In genomic region chr16:9257843-9258242, GRCh38 we compare ENCODE assay signal across 21 cellular contexts.
"Had no signal": no experiment of that assay in that cellular context is flagged by ENCODE, and none has a peak within 500 bp of the region (broad histone marks: within the 10 kb centered on the region; RNA-seq: fewer than 3 reads in every experiment).

No MANE protein-coding gene starts in this region.

- H3K36me3 ChIP-seq: lower lobe of right lung, neutrophil, ovary, right atrium auricular region, right lobe of liver, stomach, thyroid gland, transverse colon, upper lobe of left lung, vagina had no signal

- H3K4me1 ChIP-seq: lower lobe of right lung, upper lobe of left lung, vagina had no signal

- H3K79me2 ChIP-seq: hepatocyte had no signal

- H3K27me3 ChIP-seq: hepatocyte, ovary, right atrium auricular region, right lobe of liver, testis, thyroid gland, transverse colon, upper lobe of left lung, vagina had no signal

- H3K27ac Mint-ChIP-seq: nephron; progenitor cell of endocrine pancreas; stimulated activated naive B cell treated with anti-CD40 and anti-IgM and Interleukin-4, amounts not matched to agents 10 μg/mL and 1 μg/mL and 100 μg/mL, for 72 hours had no signal

- DNase-seq: lower lobe of right lung; mesenchymal stem cell; naive thymus-derived CD8-positive, alpha-beta T cell; ovary; stimulated activated CD4-positive, alpha-beta T cell treated with anti-CD3 and anti-CD28 coated beads, Interleukin-12 subunit alpha, Interleukin-12 subunit beta, amount 100 ng/mL, for 4 hours; stimulated activated CD4-positive, alpha-beta T cell treated with anti-CD3 and anti-CD28 coated beads, Interleukin-4, amount 100 ng/mL, for 1 hour; stomach; upper lobe of left lung had no signal

- H3K27ac ChIP-seq: hepatocyte, lower lobe of right lung, neutrophil, ovary, right atrium auricular region, right lobe of liver, stomach, testis, thyroid gland, transverse colon, upper lobe of left lung, vagina had no signal

- H3K9me3 ChIP-seq: lower lobe of right lung, neutrophil, ovary, right atrium auricular region, right lobe of liver, stomach, testis, thyroid gland, transverse colon, upper lobe of left lung, vagina had no signal

- H2AFZ ChIP-seq: hepatocyte had no signal

- ATAC-seq: lower lobe of right lung; naive thymus-derived CD8-positive, alpha-beta T cell; stimulated activated naive CD8-positive, alpha-beta T cell treated with anti-CD3 and anti-CD28 coated beads, Interleukin-15, Interleukin-2, amounts not matched to agents 100 U/mL and 50 U/mL, for 24 hours had no signal

- H3K4me3 ChIP-seq: hepatocyte, lower lobe of right lung, ovary, right atrium auricular region, right lobe of liver, stomach, testis, thyroid gland, transverse colon, upper lobe of left lung, vagina had no signal

- H3K36me3 Mint-ChIP-seq: naive thymus-derived CD8-positive, alpha-beta T cell; stimulated activated naive B cell treated with anti-CD40 and anti-IgM and Interleukin-4, amounts not matched to agents 10 μg/mL and 1 μg/mL and 100 μg/mL, for 72 hours had no signal

- H3K4me2 ChIP-seq: hepatocyte had no signal

- H3K4me1 Mint-ChIP-seq: naive thymus-derived CD8-positive, alpha-beta T cell; nephron; neural crest cell had no signal

- H3K9me3 Mint-ChIP-seq: nephron, neural crest cell had no signal

- H3K4me3 Mint-ChIP-seq: naive thymus-derived CD8-positive, alpha-beta T cell; nephron; neural crest cell; stimulated activated naive B cell treated with anti-CD40 and anti-IgM and Interleukin-4, amounts not matched to agents 10 μg/mL and 1 μg/mL and 100 μg/mL, for 72 hours had no signal
